ENCODE assay signal across 8 cellular contexts in genomic region chr4:67327245-67327860, GRCh38.
DNase-seq lines count a peak whose midpoint lies in the region; ATAC-seq, FAIRE-seq and TF ChIP-seq lines count a peak whose summit lies in the region.

No MANE protein-coding gene starts in this region.

- H3K4me3 ChIP-seq in A673 (ENCODE audit: low read depth, low read length, poor library complexity, severe bottlenecking) (no peak overlapping the region), bronchial epithelial cell (ENCODE audit: low read depth, low read length) (no peak overlapping the region), kidney (ENCODE audit: low read length in 2 of 2) (no peak overlapping the region)

- peaks cover 2% of the 10 kb centered on the region for H3K4me1 Mint-ChIP-seq in T-helper 17 cell

- no peak overlapping the region for H3K4me3 Mint-ChIP-seq in T-helper 17 cell

- intact Hi-C loops in A673 (cut with micrococcal nuclease; ENCODE audit: unreplicated experiment) (loop anchor here (5.0 kb wide), 1 partner anchor 240 kb away; no protein-coding TSS in a partner anchor), kidney (cut with DNase I) (no loop called here)

- no peaks in the 10 kb centered on the region for H3K27me3 ChIP-seq in A673 (replicated peaks; ENCODE audit: insufficient read depth, low read depth, low read length, poor library complexity)
- H3K27me3 ChIP-seq in bronchial epithelial cell (ENCODE audit: control insufficient read depth, insufficient read depth, low read length): no peaks in the 10 kb centered on the region

- peaks cover 43% of the 10 kb centered on the region for H3K27me3 Mint-ChIP-seq in T-helper 17 cell

- ATAC-seq in HG02759 (IDR thresholded peaks at IDR 0.05; ENCODE audit: unreplicated experiment): peak; percentile 98
- peak; percentile 78 for ATAC-seq in T-helper 17 cell

- peak; percentile 67 for FAIRE-seq in GM12892 (lab: Jason Lieb, UNC)
- FAIRE-seq in bronchial epithelial cell (lab: Jason Lieb, UNC): no peak
- FAIRE-seq in kidney (lab: Jason Lieb, UNC): peak; percentile 62

- H3K27ac ChIP-seq in A673 (ENCODE audit: low read depth, low read length, poor library complexity, severe bottlenecking): no peak overlapping the region
- H3K27ac ChIP-seq in kidney (ENCODE audit: low read depth in 2 of 2, low read length in 2 of 2): no peak overlapping the region

- H3K9ac ChIP-seq in kidney (ENCODE audit: low read length in 2 of 2): no peak overlapping the region

- TF ChIP-seq CTCF in A673 (conservative IDR thresholded peaks at IDR 0.05; ENCODE audit: low read depth, low read length) (peak; percentile 66), bronchial epithelial cell (IDR thresholded peaks at IDR 0.05; ENCODE audit: insufficient read depth, low read length, severe bottlenecking) (peak; percentile 79), kidney (IDR thresholded peaks at IDR 0.05; ENCODE audit: borderline replicate concordance, extremely low read depth, insufficient read depth) (peak; percentile 75)

- no TSS peak for BruUV-seq in A673 (replicated peaks; lab: Mats Ljungman, UMichigan)

- H3K36me3 Mint-ChIP-seq in T-helper 17 cell (ENCODE audit: low read depth): no peaks in the 10 kb centered on the region

- DNase-seq in A673 (ENCODE audit: low spot score) (peak; percentile 67), GM12892 (ENCODE audit: insufficient read length) (peak; percentile 27), NCI-H1092 (lab: John Stamatoyannopoulos, UW) (peak; percentile 57), T-helper 17 cell (peak in 1 of 3 donors; percentile 21), bronchial epithelial cell (ENCODE audit: low read depth) (peak; percentile 54), kidney (no peak)
- DNase-seq in stimulated activated CD4-positive, alpha-beta T cell treated with anti-CD3 and anti-CD28 coated beads, Interleukin-2, amount 100 ng/mL, for 48 hours: peak; percentile 42

- H3K4me1 ChIP-seq in A673 (ENCODE audit: insufficient read depth, low read length, poor library complexity, severe bottlenecking) (peaks cover 5% of the 10 kb centered on the region), kidney (ENCODE audit: control insufficient read depth in 1 of 2, insufficient read depth in 1 of 2, low read depth in 1 of 2, low read length in 2 of 2) (no peaks in the 10 kb centered on the region)

- H3K36me3 ChIP-seq in A673 (ENCODE audit: insufficient read depth, low read length, poor library complexity, severe bottlenecking) (no peaks in the 10 kb centered on the region), bronchial epithelial cell (ENCODE audit: control insufficient read depth, insufficient read depth, low read length) (no peaks in the 10 kb centered on the region), kidney (ENCODE audit: control insufficient read depth in 1 of 2, insufficient read depth in 2 of 2, low read length in 2 of 2) (no peaks in the 10 kb centered on the region)

- no peak overlapping the region for H3K27ac Mint-ChIP-seq in T-helper 17 cell

- POLR2A ChIA-PET in A673 (lab: Charles Lee; ENCODE audit: low non-redundant PET): no interaction called here

- no peak for TF ChIP-seq POLR2A in GM12892 (IDR thresholded peaks at IDR 0.05; ENCODE audit: low read depth, low read length)

- CTCF ChIA-PET in A673 (lab: Charles Lee): interaction anchor here (1.0 kb wide), 1 partner anchor 239 kb away, joined by 5 read pairs; no protein-coding TSS in a partner anchor

- H3K9me3 ChIP-seq in A673 (ENCODE audit: low read depth, low read length, poor library complexity, severe bottlenecking) (no peaks in the 10 kb centered on the region), T-helper 17 cell (ENCODE audit: control insufficient read depth, low read length, poor library complexity, severe bottlenecking) (no peaks in the 10 kb centered on the region), kidney (ENCODE audit: control insufficient read depth in 1 of 2, low read length in 2 of 2) (no peaks in the 10 kb centered on the region)
